ENCODE assay signal across 17 cellular contexts in the genomic region with DNA sequence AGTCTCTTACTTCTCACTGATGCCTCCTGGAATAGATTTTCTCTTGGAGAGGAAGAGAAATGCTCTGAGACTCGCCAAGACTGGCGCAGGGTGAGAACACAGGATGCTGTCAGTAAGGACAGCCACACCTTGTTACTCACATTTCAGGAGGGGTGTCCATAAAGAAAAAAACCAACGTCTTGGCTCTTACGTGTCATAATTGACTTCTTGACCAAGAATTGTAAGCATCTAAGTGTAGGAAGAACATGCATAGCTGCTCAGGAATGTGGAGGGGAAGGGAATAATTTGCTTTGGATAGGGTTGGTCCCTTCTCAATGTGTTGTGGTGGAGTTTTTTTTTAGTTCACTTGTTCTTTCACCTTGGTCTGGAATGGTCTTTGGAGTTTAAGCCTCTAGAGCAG. TPM values are rescaled to one million over a fixed set of nuclear protein-coding genes. Genes with fewer than 3 reads are reported as not detected.
DNase-seq lines count a peak whose midpoint lies in the region; ATAC-seq and TF ChIP-seq lines count a peak whose summit lies in the region.
"Had no signal": no experiment of that assay in that cellular context is flagged by ENCODE, and none has a peak within 500 bp of the region (broad histone marks: within the 10 kb centered on the region; RNA-seq: fewer than 3 reads in every experiment).

No MANE protein-coding gene starts in this region.

- H3K9me3 ChIP-seq in mesenchymal stem cell (ENCODE audit: control insufficient read depth, low read length): no peaks in the 10 kb centered on the region
- H3K9me3 ChIP-seq: vagina had no signal

- H3K4me2 ChIP-seq in mesenchymal stem cell (ENCODE audit: low read length, poor library complexity, severe bottlenecking): no peak overlapping the region
- H3K4me2 ChIP-seq: GM23338 had no signal

- no peaks in the 10 kb centered on the region for H3K36me3 Mint-ChIP-seq in chondrocyte (ENCODE audit: low read depth)
- no peaks in the 10 kb centered on the region for H3K36me3 Mint-ChIP-seq in activated naive CD4-positive, alpha-beta T cell treated with anti-CD3 and anti-CD28 coated beads, Interleukin-2, amount 50 U/mL, for 72 hours
- H3K36me3 Mint-ChIP-seq: activated naive CD8-positive, alpha-beta T cell treated with anti-CD3 and anti-CD28 coated beads, Interleukin-2, amount 10 ng/mL, durations not matched to agents 7 days and 5 days; CD4-positive, CD25-positive, alpha-beta regulatory T cell; natural killer cell had no signal

- peaks cover 3% of the 10 kb centered on the region for H3K9me3 Mint-ChIP-seq in chondrocyte (ENCODE audit: low read depth)
- no peaks in the 10 kb centered on the region for H3K9me3 Mint-ChIP-seq in activated naive CD4-positive, alpha-beta T cell treated with anti-CD3 and anti-CD28 coated beads, Interleukin-2, amount 50 U/mL, for 72 hours
- H3K9me3 Mint-ChIP-seq: activated naive CD8-positive, alpha-beta T cell treated with anti-CD3 and anti-CD28 coated beads, Interleukin-2, amount 10 ng/mL, durations not matched to agents 7 days and 5 days; CD4-positive, CD25-positive, alpha-beta regulatory T cell; endodermal cell; natural killer cell had no signal

- no peak overlapping the region for H3K4me3 Mint-ChIP-seq in chondrocyte (ENCODE audit: unreplicated experiment)
- H3K4me3 Mint-ChIP-seq: activated naive CD8-positive, alpha-beta T cell treated with anti-CD3 and anti-CD28 coated beads, Interleukin-2, amount 10 ng/mL, durations not matched to agents 7 days and 5 days; CD4-positive, CD25-positive, alpha-beta regulatory T cell; endodermal cell; GM23338; IgD-negative memory B cell; natural killer cell had no signal

- no peak overlapping the region for H4K8ac ChIP-seq in mesenchymal stem cell (ENCODE audit: low read length)

- H2AK5ac ChIP-seq in mesenchymal stem cell (ENCODE audit: low read length, severe bottlenecking): no peak overlapping the region

- no peak overlapping the region for H4K91ac ChIP-seq in mesenchymal stem cell (ENCODE audit: low read length)

- peak overlapping the region; percentile 83 for H3K27ac Mint-ChIP-seq in chondrocyte (ENCODE audit: unreplicated experiment)
- H3K27ac Mint-ChIP-seq in activated naive CD4-positive, alpha-beta T cell treated with anti-CD3 and anti-CD28 coated beads, Interleukin-2, amount 50 U/mL, for 72 hours: no peak overlapping the region
- H3K27ac Mint-ChIP-seq: activated naive CD8-positive, alpha-beta T cell treated with anti-CD3 and anti-CD28 coated beads, Interleukin-2, amount 10 ng/mL, durations not matched to agents 7 days and 5 days; CD4-positive, CD25-positive, alpha-beta regulatory T cell; endodermal cell; GM23338; IgD-negative memory B cell; natural killer cell had no signal

- no peak overlapping the region for H2BK120ac ChIP-seq in mesenchymal stem cell (ENCODE audit: low read depth, low read length)

- no peak for ATAC-seq in HG02798 (IDR thresholded peaks at IDR 0.05; ENCODE audit: poor library complexity, unreplicated experiment)
- no peak for ATAC-seq in activated naive CD4-positive, alpha-beta T cell treated with anti-CD3 and anti-CD28 coated beads, Interleukin-2, amount 50 U/mL, for 72 hours
- ATAC-seq: natural killer cell had no signal

- peak overlapping the region; percentile 13 for H3K27ac ChIP-seq in mesenchymal stem cell (ENCODE audit: low read length, poor library complexity, severe bottlenecking)
- H3K27ac ChIP-seq: vagina had no signal

- H3K4me1 Mint-ChIP-seq in chondrocyte (ENCODE audit: low read depth): peaks cover 69% of the 10 kb centered on the region
- H3K4me1 Mint-ChIP-seq: CD4-positive, CD25-positive, alpha-beta regulatory T cell; IgD-negative memory B cell; natural killer cell had no signal

- H3K18ac ChIP-seq in mesenchymal stem cell (ENCODE audit: low read depth in 1 of 2, low read length in 2 of 2): no peak overlapping the region

- no peak overlapping the region for H2BK5ac ChIP-seq in mesenchymal stem cell (ENCODE audit: low read depth, low read length, poor library complexity, severe bottlenecking)

- peak; percentile 83 for DNase-seq in AG09309 (ENCODE audit: low read depth)
- peak; percentile 92 for DNase-seq in HT1080 (ENCODE audit: low read depth)
- DNase-seq in chondrocyte (ENCODE audit: low spot score): no peak
- DNase-seq in mesenchymal stem cell: peak; percentile 70
- no peak for DNase-seq in NCI-H510A (lab: John Stamatoyannopoulos, UW)
- no peak for DNase-seq in activated naive CD4-positive, alpha-beta T cell treated with anti-CD3 and anti-CD28 coated beads, Interleukin-2, amount 50 U/mL, for 72 hours (ENCODE audit: low spot score in 2 of 2)
- DNase-seq in OCI-M2 (lab: John Stamatoyannopoulos, UW; ENCODE audit: unreplicated experiment): no peak
- DNase-seq: activated naive CD8-positive, alpha-beta T cell treated with anti-CD3 and anti-CD28 coated beads, Interleukin-2, amount 10 ng/mL, durations not matched to agents 7 days and 5 days; CD4-positive, CD25-positive, alpha-beta regulatory T cell; endodermal cell; natural killer cell; NCI-H2081 treated with DMSO at 0.1 percent for 48 hours; OCI-M1 had no signal

- H2BK12ac ChIP-seq in mesenchymal stem cell (ENCODE audit: low read length in 2 of 2): peak overlapping the region in 1 of 2 experiments; percentile 68

- no peak overlapping the region for H3K9ac ChIP-seq in mesenchymal stem cell (ENCODE audit: low read length)

- H3K4me1 ChIP-seq in mesenchymal stem cell (ENCODE audit: control insufficient read depth, insufficient read depth, low read depth, low read length): peaks cover 4% of the 10 kb centered on the region
- H3K4me1 ChIP-seq: vagina had no signal

- H3K14ac ChIP-seq in mesenchymal stem cell (ENCODE audit: low read length in 2 of 2): no peak overlapping the region

- 15% methylated on average over 4 of the region's 4 CpGs for WGBS in mesenchymal stem cell

- H3K27me3 Mint-ChIP-seq in chondrocyte (ENCODE audit: low read depth): no peaks in the 10 kb centered on the region

- no peak overlapping the region for H3K4me3 ChIP-seq in AG09309 (ENCODE audit: control insufficient read depth, low read depth, low read length)
- no peak overlapping the region for H3K4me3 ChIP-seq in mesenchymal stem cell (ENCODE audit: insufficient read depth in 1 of 2, low read depth in 1 of 2, low read length in 2 of 2)
- H3K4me3 ChIP-seq: GM23338, vagina had no signal

- H3K27me3 ChIP-seq in mesenchymal stem cell (ENCODE audit: control insufficient read depth in 1 of 2, insufficient read depth in 1 of 2, low read length in 2 of 2): no peaks in the 10 kb centered on the region
- H3K27me3 ChIP-seq: vagina had no signal

- TF ChIP-seq CTCF in AG09309 (IDR thresholded peaks at IDR 0.05; ENCODE audit: control insufficient read depth, insufficient read depth, low read depth, low read length, missing control alignments) (no peak), chondrocyte (IDR thresholded peaks at IDR 0.05) (no peak)

- H2AFZ ChIP-seq in mesenchymal stem cell (ENCODE audit: low read depth, low read length): peak overlapping the region; percentile 10

- no peak overlapping the region for H2BK15ac ChIP-seq in mesenchymal stem cell (ENCODE audit: low read depth, poor library complexity, severe bottlenecking)

- H3K79me1 ChIP-seq in mesenchymal stem cell (replicated peaks; ENCODE audit: low read length, poor library complexity, severe bottlenecking): no peaks in the 10 kb centered on the region

- no peak overlapping the region for H3K4ac ChIP-seq in mesenchymal stem cell (ENCODE audit: low read depth in 1 of 2, low read length in 2 of 2)

- H3K23ac ChIP-seq in mesenchymal stem cell (ENCODE audit: low read length in 2 of 2): no peak overlapping the region

- H3K36me3 ChIP-seq in mesenchymal stem cell (ENCODE audit: control insufficient read depth in 1 of 2, insufficient read depth in 2 of 2, low read depth in 1 of 2, low read length in 2 of 2): no peaks in the 10 kb centered on the region
- H3K36me3 ChIP-seq: vagina had no signal

RNA-seq across cellular contexts. Expression of gene ZNF438, which starts 43.8 kb away (rescaled TPM):
- 1.7 and 3.1 TPM in 2 replicates for total RNA-seq in HT1080 (2014; rRNA removed; shearing (Covaris generic))
- 2.0 and 2.9 TPM in 2 replicates for polyA plus RNA-seq in HT1080 (2015; cell fraction: cytosol; rRNA removed)
- polyA plus RNA-seq in HT1080 (2015; cell fraction: nucleus; rRNA removed): 2.4 and 2.5 TPM in 2 replicates
- 4.4 to 6.0 TPM (median 4.9 TPM) in 3 replicates for total RNA-seq in chondrocyte
- 3.4 TPM for polyA plus RNA-seq in mesenchymal stem cell (2013, experiment 1 of 2)
- 3.5 TPM for polyA plus RNA-seq in mesenchymal stem cell (2013, experiment 2 of 2)
- 1 to 10 TPM; 3.7 to 4.2 TPM for total RNA-seq in activated naive CD4-positive, alpha-beta T cell treated with anti-CD3 and anti-CD28 coated beads, Interleukin-2, amount 50 U/mL, for 72 hours

Comparison
In these comparisons a context has a peak if more than half of its experiments do, and no peak if none do; other contexts are left out.
1. DNase-seq: peak in AG09309 (single experiment), HT1080 (single experiment) and mesenchymal stem cell (single experiment); none in chondrocyte (single experiment), NCI-H510A (single experiment), activated naive CD4-positive, alpha-beta T cell treated with anti-CD3 and anti-CD28 coated beads, Interleukin-2, amount 50 U/mL, for 72 hours (0 of 2) and OCI-M2 (single experiment).